Comparison of ENCODE assay signal across 1 cellular context in genomic region chr2:36967236-36967876, GRCh38.
TF ChIP-seq lines count a peak whose summit lies in the region.

No MANE protein-coding gene starts in this region.

TF ChIP-seq in HCT116, 20 proteins besides CTCF, POLR2A, EP300 and RAD21 (continued from another document):
- no peak for TF ChIP-seq MAX (IDR thresholded peaks at IDR 0.05)
- no peak for TF ChIP-seq CBX3 (IDR thresholded peaks at IDR 0.05; ENCODE audit: low read depth)
- TF ChIP-seq FOSL1 (IDR thresholded peaks at IDR 0.05; ENCODE audit: low read depth) = no peak
- TF ChIP-seq, protein P1, sequence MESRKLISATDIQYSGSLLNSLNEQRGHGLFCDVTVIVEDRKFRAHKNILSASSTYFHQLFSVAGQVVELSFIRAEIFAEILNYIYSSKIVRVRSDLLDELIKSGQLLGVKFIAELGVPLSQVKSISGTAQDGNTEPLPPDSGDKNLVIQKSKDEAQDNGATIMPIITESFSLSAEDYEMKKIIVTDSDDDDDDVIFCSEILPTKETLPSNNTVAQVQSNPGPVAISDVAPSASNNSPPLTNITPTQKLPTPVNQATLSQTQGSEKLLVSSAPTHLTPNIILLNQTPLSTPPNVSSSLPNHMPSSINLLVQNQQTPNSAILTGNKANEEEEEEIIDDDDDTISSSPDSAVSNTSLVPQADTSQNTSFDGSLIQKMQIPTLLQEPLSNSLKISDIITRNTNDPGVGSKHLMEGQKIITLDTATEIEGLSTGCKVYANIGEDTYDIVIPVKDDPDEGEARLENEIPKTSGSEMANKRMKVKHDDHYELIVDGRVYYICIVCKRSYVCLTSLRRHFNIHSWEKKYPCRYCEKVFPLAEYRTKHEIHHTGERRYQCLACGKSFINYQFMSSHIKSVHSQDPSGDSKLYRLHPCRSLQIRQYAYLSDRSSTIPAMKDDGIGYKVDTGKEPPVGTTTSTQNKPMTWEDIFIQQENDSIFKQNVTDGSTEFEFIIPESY (IDR thresholded peaks at IDR 0.05; ENCODE audit: extremely low read depth, insufficient replicate concordance, low read length) = no peak
- TF ChIP-seq EGR1 (IDR thresholded peaks at IDR 0.05; ENCODE audit: low read depth) = no peak
- TF ChIP-seq, protein P2, sequence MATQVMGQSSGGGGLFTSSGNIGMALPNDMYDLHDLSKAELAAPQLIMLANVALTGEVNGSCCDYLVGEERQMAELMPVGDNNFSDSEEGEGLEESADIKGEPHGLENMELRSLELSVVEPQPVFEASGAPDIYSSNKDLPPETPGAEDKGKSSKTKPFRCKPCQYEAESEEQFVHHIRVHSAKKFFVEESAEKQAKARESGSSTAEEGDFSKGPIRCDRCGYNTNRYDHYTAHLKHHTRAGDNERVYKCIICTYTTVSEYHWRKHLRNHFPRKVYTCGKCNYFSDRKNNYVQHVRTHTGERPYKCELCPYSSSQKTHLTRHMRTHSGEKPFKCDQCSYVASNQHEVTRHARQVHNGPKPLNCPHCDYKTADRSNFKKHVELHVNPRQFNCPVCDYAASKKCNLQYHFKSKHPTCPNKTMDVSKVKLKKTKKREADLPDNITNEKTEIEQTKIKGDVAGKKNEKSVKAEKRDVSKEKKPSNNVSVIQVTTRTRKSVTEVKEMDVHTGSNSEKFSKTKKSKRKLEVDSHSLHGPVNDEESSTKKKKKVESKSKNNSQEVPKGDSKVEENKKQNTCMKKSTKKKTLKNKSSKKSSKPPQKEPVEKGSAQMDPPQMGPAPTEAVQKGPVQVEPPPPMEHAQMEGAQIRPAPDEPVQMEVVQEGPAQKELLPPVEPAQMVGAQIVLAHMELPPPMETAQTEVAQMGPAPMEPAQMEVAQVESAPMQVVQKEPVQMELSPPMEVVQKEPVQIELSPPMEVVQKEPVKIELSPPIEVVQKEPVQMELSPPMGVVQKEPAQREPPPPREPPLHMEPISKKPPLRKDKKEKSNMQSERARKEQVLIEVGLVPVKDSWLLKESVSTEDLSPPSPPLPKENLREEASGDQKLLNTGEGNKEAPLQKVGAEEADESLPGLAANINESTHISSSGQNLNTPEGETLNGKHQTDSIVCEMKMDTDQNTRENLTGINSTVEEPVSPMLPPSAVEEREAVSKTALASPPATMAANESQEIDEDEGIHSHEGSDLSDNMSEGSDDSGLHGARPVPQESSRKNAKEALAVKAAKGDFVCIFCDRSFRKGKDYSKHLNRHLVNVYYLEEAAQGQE (IDR thresholded peaks at IDR 0.05; ENCODE audit: low read depth) = no peak
- no peak for TF ChIP-seq CEBPB (IDR thresholded peaks at IDR 0.05; ENCODE audit: low read depth)
- no peak for TF ChIP-seq JUND (IDR thresholded peaks at IDR 0.05)
- no peak for TF ChIP-seq ZNF274 (IDR thresholded peaks at IDR 0.05; ENCODE audit: low read depth, low read length)
- no peak for TF ChIP-seq EZH2phosphoT487 (IDR thresholded peaks at IDR 0.05; ENCODE audit: borderline replicate concordance)
- no peak for TF ChIP-seq YY1 (IDR thresholded peaks at IDR 0.05; ENCODE audit: extremely low read depth, insufficient replicate concordance, low read depth, low read length)
- TF ChIP-seq SRF (IDR thresholded peaks at IDR 0.05; ENCODE audit: low read depth) = no peak
